Comparison of ENCODE assay signal across 19 cellular contexts in the genomic region with DNA sequence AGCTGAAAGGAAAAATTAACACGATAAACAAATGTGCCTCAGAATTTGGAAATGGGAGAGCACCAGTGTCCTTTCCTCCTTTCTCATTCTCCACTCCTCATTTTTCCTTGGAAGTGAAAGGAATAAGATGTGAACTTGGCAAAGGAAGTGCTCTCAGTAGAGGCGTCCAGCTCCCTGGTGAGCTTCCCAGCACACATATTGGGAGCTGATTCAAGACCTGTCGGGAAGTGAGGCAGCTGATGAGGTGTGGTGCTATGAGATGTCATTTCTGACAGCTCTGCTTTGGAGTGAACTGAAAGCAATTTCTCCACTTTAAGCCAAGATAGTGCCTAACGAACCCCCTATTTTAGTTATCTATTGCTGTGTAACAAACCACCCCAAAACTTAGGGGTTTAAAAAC.
"Had no signal": no experiment of that assay in that cellular context is flagged by ENCODE, and none has a peak within 500 bp of the region (broad histone marks: within the 10 kb centered on the region; RNA-seq: fewer than 3 reads in every experiment).

No MANE protein-coding gene starts in this region.

- ATAC-seq: foreskin keratinocyte, gastroesophageal sphincter, left lung, lower lobe of right lung, mucosa of descending colon had no signal

- H3K4me3 ChIP-seq: coronary artery, dorsolateral prefrontal cortex, esophagus muscularis mucosa, gastroesophageal sphincter, hepatocyte, left lung, lower lobe of right lung, mucosa of descending colon had no signal

- H3K9me3 ChIP-seq: mucosa of descending colon had no signal

- DNase-seq: dermis blood vessel endothelial cell; dorsolateral prefrontal cortex; effector CD4-positive, alpha-beta T cell; effector memory CD4-positive, alpha-beta T cell; foreskin keratinocyte; hypothalamus; immature natural killer cell; islet precursor cell; kidney; kidney glomerular epithelial cell; left lung; lower lobe of right lung; mesenchymal stem cell; mucosa of descending colon; naive B cell had no signal

- H3K36me3 ChIP-seq: esophagus muscularis mucosa, gastroesophageal sphincter, left lung, lower lobe of right lung had no signal

- H3K4me1 ChIP-seq: foreskin keratinocyte, gastroesophageal sphincter, left lung, lower lobe of right lung had no signal

- H3K27me3 ChIP-seq: esophagus muscularis mucosa, foreskin keratinocyte, hepatocyte, left lung had no signal

- H3K27ac ChIP-seq: coronary artery, dorsolateral prefrontal cortex, esophagus muscularis mucosa, foreskin keratinocyte, gastroesophageal sphincter, hepatocyte, left lung, lower lobe of right lung had no signal
